ENCODE assay signal across 8 cellular contexts in the genomic region with DNA sequence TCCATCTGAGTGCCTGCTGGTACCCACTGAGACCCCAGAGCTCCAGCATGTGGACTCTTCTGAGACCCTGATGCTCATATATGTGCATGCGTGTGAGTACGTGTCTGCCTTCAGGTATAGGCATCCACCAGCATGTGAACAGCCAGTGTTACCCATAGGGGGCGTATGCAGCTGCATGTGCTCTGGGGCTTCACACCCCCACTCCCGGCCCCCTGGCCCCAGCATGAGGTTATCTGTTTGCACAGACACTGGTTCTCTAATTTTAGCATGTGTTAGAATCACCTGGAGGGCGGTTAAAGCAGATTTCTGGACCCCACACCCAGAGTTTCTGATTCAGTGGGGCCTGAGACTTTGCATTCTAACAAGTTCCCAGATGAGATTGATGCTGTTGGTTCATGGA. TPM values are rescaled to one million over a fixed set of nuclear protein-coding genes. Genes with fewer than 3 reads are reported as not detected.
A peak's percentile ranks its signal among the peaks of the same experiment; 100 is the strongest.
DNase-seq lines count a peak whose midpoint lies in the region; ATAC-seq and TF ChIP-seq lines count a peak whose summit lies in the region.
"Had no signal": no experiment of that assay in that cellular context is flagged by ENCODE, and none has a peak within 500 bp of the region (broad histone marks: within the 10 kb centered on the region; RNA-seq: fewer than 3 reads in every experiment).

No MANE protein-coding gene starts in this region.

- H3K9me2 ChIP-seq in GM23338 (ENCODE audit: insufficient read depth) = no peaks in the 10 kb centered on the region; the same call in 1 of the 2 replicates
- no peaks in the 10 kb centered on the region for H3K9me2 ChIP-seq in SK-N-SH

- no peaks in the 10 kb centered on the region for H3K79me2 ChIP-seq in GM23338 (replicated peaks; ENCODE audit: insufficient read depth)
- no peaks in the 10 kb centered on the region for H3K79me2 ChIP-seq in SK-N-SH (ENCODE audit: insufficient read depth)

- no peaks in the 10 kb centered on the region for H3K36me3 ChIP-seq in GM23338 (ENCODE audit: insufficient read depth)
- H3K36me3 ChIP-seq in SK-N-SH (replicated peaks in 1 of 2; ENCODE audit: control insufficient read depth in 1 of 2, insufficient read depth in 2 of 2, low read length in 1 of 2) = no peaks in the 10 kb centered on the region
- no peaks in the 10 kb centered on the region for H3K36me3 ChIP-seq in colonic mucosa

- H3K9me3 Mint-ChIP-seq in GM23338 = no peaks in the 10 kb centered on the region

- H3K9ac ChIP-seq in SK-N-SH (no peak overlapping the region), colonic mucosa (ENCODE audit: low read depth in 2 of 2, low read length in 2 of 2) (no peak overlapping the region)

- CTCF ChIA-PET in SK-N-SH (lab: Yijun Ruan, JAX) = interaction anchor here (1.0 to 2.3 kb wide), 5 partner anchors 10 to 86 kb away, joined by 5 to 21 read pairs (median 10); no protein-coding TSS in a partner anchor

- H3F3A ChIP-seq in GM23338 (replicated peaks; ENCODE audit: low read depth) = no peaks in the 10 kb centered on the region
- no peaks in the 10 kb centered on the region for H3F3A ChIP-seq in SK-N-SH (replicated peaks; ENCODE audit: insufficient read depth)

- H3K9me3 ChIP-seq in SK-N-SH (no peaks in the 10 kb centered on the region), colonic mucosa (no peaks in the 10 kb centered on the region)

- H3K4me1 Mint-ChIP-seq in GM23338 = peaks cover 12% of the 10 kb centered on the region

- H3K4me1 ChIP-seq in GM23338 (ENCODE audit: insufficient read depth) (no peaks in the 10 kb centered on the region), SK-N-SH (ENCODE audit: control insufficient read depth in 1 of 2, insufficient read depth in 2 of 2, low read depth in 1 of 2, low read length in 1 of 2) (peaks cover 9 to 38% of the 10 kb centered on the region in 2 experiments; a peak in 2 of 4 replicates), colonic mucosa (no peaks in the 10 kb centered on the region)

- no peak overlapping the region for H3K27ac Mint-ChIP-seq in GM23338

- no peak overlapping the region for H3K27ac ChIP-seq in GM23338 (ENCODE audit: low read depth)
- no peak overlapping the region for H3K27ac ChIP-seq in SK-N-SH (ENCODE audit: low read depth in 2 of 2, low read length in 1 of 2)
- H3K27ac ChIP-seq in colonic mucosa = no peak overlapping the region

- intact Hi-C loops in colonic mucosa (cut with DNase I) = no loop called here

- no peak for TF ChIP-seq RAD21 in SK-N-SH (IDR thresholded peaks at IDR 0.05; ENCODE audit: low read length)

- DNase-seq in GM23338 (ENCODE audit: low spot score) = peak; percentile 80
- DNase-seq in SK-N-SH = peak; percentile 52
- DNase-seq in colonic mucosa = no peak
- DNase-seq in stimulated activated CD4-positive, alpha-beta T cell treated with anti-CD3 and anti-CD28 coated beads, Interleukin-12 subunit alpha, Interleukin-12 subunit beta, amount 100 ng/mL, for 4 hours = peak; percentile 21
- no peak for DNase-seq in hypothalamus (lab: John Stamatoyannopoulos, UW)

- H3K36me3 Mint-ChIP-seq in GM23338 (ENCODE audit: low read depth) = no peaks in the 10 kb centered on the region; the same call in 2 of the 3 replicates

- no peak overlapping the region for H3K4me3 Mint-ChIP-seq in GM23338

- no peaks in the 10 kb centered on the region for H4K20me1 ChIP-seq in GM23338 (replicated peaks; ENCODE audit: insufficient read depth)
- H4K20me1 ChIP-seq in SK-N-SH (ENCODE audit: insufficient read depth) = no peaks in the 10 kb centered on the region

- ATAC-seq in GM23338 (peak; percentile 90), GM21576 (IDR thresholded peaks at IDR 0.05; ENCODE audit: unreplicated experiment) (no peak), GM21786 (IDR thresholded peaks at IDR 0.05; ENCODE audit: unreplicated experiment) (no peak)

- WGBS in SK-N-SH (ENCODE audit: low lambda C conversion rate) = 63% methylated on average over 3 of the region's 5 CpGs

- POLR2A ChIA-PET in SK-N-SH (lab: Yijun Ruan, JAX) = no interaction called here

- H3K4me3 ChIP-seq in GM23338 (no peak overlapping the region), SK-N-SH (ENCODE audit: low read depth in 2 of 2, low read length in 1 of 2) (no peak overlapping the region; a peak in 1 of 4 replicates), colonic mucosa (no peak overlapping the region)

- TF ChIP-seq CTCF in GM23338 (conservative IDR thresholded peaks at IDR 0.05; ENCODE audit: low read depth in 2 of 2) = peak; percentile 81 to 83
- TF ChIP-seq CTCF in SK-N-SH (IDR thresholded peaks at IDR 0.05) = peak; percentile 54
- TF ChIP-seq CTCF in colonic mucosa (IDR thresholded peaks at IDR 0.05) = peak; percentile 28

- H3K27me3 ChIP-seq in GM23338 (ENCODE audit: insufficient read depth) (no peaks in the 10 kb centered on the region), SK-N-SH (ENCODE audit: insufficient read depth) (no peaks in the 10 kb centered on the region), colonic mucosa (no peaks in the 10 kb centered on the region)

- H2AFZ ChIP-seq in GM23338 (peak overlapping the region; percentile 69), SK-N-SH (ENCODE audit: low read depth) (no peak overlapping the region)

- H3K27me3 Mint-ChIP-seq in GM23338 (ENCODE audit: insufficient read depth, low read depth, poor library complexity) = peaks cover 6% of the 10 kb centered on the region

- H3K4me2 ChIP-seq in GM23338 = no peak overlapping the region
- no peak overlapping the region for H3K4me2 ChIP-seq in SK-N-SH

- no peak for TF ChIP-seq EP300 in SK-N-SH (IDR thresholded peaks at IDR 0.05; ENCODE audit: borderline replicate concordance in 1 of 2, low read depth in 1 of 2, low read length in 1 of 2)

TF ChIP-seq in GM23338, 12 proteins besides CTCF, POLR2A, EP300 and RAD21 (continues in another document):
- TF ChIP-seq ZNF331 (CRISPR knock-in tag; IDR thresholded peaks at IDR 0.05; ENCODE audit: low read depth) = no peak

TF ChIP-seq in SK-N-SH, 30 proteins besides CTCF, POLR2A, EP300 and RAD21:
- TF ChIP-seq GABPA (IDR thresholded peaks at IDR 0.05; ENCODE audit: low read depth) (no peak), FOXM1 (IDR thresholded peaks at IDR 0.05; ENCODE audit: low read depth) (no peak), GATA2 (CRISPR knock-in tag; IDR thresholded peaks at IDR 0.05) (no peak), YY1 (IDR thresholded peaks at IDR 0.05; ENCODE audit: low read depth) (no peak), RXRA (IDR thresholded peaks at IDR 0.05; ENCODE audit: borderline replicate concordance, low read depth) (no peak), MEF2A (IDR thresholded peaks at IDR 0.05; ENCODE audit: borderline replicate concordance, low read depth) (no peak)
- TF ChIP-seq, protein P1, sequence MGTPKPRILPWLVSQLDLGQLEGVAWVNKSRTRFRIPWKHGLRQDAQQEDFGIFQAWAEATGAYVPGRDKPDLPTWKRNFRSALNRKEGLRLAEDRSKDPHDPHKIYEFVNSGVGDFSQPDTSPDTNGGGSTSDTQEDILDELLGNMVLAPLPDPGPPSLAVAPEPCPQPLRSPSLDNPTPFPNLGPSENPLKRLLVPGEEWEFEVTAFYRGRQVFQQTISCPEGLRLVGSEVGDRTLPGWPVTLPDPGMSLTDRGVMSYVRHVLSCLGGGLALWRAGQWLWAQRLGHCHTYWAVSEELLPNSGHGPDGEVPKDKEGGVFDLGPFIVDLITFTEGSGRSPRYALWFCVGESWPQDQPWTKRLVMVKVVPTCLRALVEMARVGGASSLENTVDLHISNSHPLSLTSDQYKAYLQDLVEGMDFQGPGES (IDR thresholded peaks at IDR 0.05; ENCODE audit: low read depth, low read length) = no peak

RNA-seq across cellular contexts. Expression of a gene that starts 0.8 kb away (rescaled TPM):
- total RNA-seq in GM23338 (2014; rRNA removed; shearing (Covaris generic)) = 0.03 TPM in 1 of 2 replicates, not detected in the other
- not detected in 2 replicates for polyA plus RNA-seq in GM23338 (2016; fragmentation: Nextera tagmentation; extraction: Ambion mirVana)
- polyA plus RNA-seq in SK-N-SH (2012; rRNA removed) = 0.03 and 0.15 TPM in 2 replicates
- polyA plus RNA-seq in SK-N-SH (2012; cell fraction: cytosol; rRNA removed) = 0.05 TPM in 2 replicates
- 0.30 and 0.33 TPM in 2 replicates for polyA plus RNA-seq in SK-N-SH (2012; cell fraction: nucleus; rRNA removed)
- 1 to 10 TPM; 3.7 to 8.7 TPM for total RNA-seq in colonic mucosa
- total RNA-seq: pulmonary artery endothelial cell had no signal

RNA-seq across cellular contexts. Expression of a gene that starts 27.0 kb away (rescaled TPM):
- total RNA-seq in GM23338 (2014; rRNA removed; shearing (Covaris generic)) = 40.6 and 47.0 TPM in 2 replicates
- polyA plus RNA-seq in GM23338 (2016; fragmentation: Nextera tagmentation; extraction: Ambion mirVana) (18.9 and 20.6 TPM in 2 replicates), SK-N-SH (2012; rRNA removed) (12.9 and 17.3 TPM in 2 replicates)
- polyA plus RNA-seq in SK-N-SH (2012; cell fraction: cytosol; rRNA removed) = 16.6 and 24.6 TPM in 2 replicates
- 9.4 and 20.4 TPM in 2 replicates for polyA plus RNA-seq in SK-N-SH (2012; cell fraction: nucleus; rRNA removed)
- total RNA-seq in colonic mucosa = 10 to 100 TPM; 41.8 to 62.0 TPM

Comparison
In these comparisons a context has a peak if more than half of its experiments do, and no peak if none do; other contexts are left out.
1. DNase-seq: peak in GM23338 (single experiment), SK-N-SH (single experiment) and stimulated activated CD4-positive, alpha-beta T cell treated with anti-CD3 and anti-CD28 coated beads, Interleukin-12 subunit alpha, Interleukin-12 subunit beta, amount 100 ng/mL, for 4 hours (single experiment); none in colonic mucosa (single experiment) and hypothalamus (0 of 51).
2. CTCF ChIP-seq: peak in every context shown above with its lines; median percentile 82 in GM23338; 54 in SK-N-SH; 28 in colonic mucosa.